Comparison of ENCODE assay signal across 1 cellular context in genomic region chr1:225855503-225856285, GRCh38.
TF ChIP-seq lines count a peak whose summit lies in the region.

No MANE protein-coding gene starts in this region.

TF ChIP-seq in GM23338, 12 proteins besides CTCF, POLR2A, EP300 and RAD21 (continued from another document):
- no peak for TF ChIP-seq REST (IDR thresholded peaks at IDR 0.05; ENCODE audit: unreplicated experiment)
- no peak for TF ChIP-seq STAT1 (IDR thresholded peaks at IDR 0.05; ENCODE audit: unreplicated experiment)
- no peak for TF ChIP-seq CREB1 (CRISPR knock-in tag; IDR thresholded peaks at IDR 0.05; ENCODE audit: low read depth)
- TF ChIP-seq, protein P1, sequence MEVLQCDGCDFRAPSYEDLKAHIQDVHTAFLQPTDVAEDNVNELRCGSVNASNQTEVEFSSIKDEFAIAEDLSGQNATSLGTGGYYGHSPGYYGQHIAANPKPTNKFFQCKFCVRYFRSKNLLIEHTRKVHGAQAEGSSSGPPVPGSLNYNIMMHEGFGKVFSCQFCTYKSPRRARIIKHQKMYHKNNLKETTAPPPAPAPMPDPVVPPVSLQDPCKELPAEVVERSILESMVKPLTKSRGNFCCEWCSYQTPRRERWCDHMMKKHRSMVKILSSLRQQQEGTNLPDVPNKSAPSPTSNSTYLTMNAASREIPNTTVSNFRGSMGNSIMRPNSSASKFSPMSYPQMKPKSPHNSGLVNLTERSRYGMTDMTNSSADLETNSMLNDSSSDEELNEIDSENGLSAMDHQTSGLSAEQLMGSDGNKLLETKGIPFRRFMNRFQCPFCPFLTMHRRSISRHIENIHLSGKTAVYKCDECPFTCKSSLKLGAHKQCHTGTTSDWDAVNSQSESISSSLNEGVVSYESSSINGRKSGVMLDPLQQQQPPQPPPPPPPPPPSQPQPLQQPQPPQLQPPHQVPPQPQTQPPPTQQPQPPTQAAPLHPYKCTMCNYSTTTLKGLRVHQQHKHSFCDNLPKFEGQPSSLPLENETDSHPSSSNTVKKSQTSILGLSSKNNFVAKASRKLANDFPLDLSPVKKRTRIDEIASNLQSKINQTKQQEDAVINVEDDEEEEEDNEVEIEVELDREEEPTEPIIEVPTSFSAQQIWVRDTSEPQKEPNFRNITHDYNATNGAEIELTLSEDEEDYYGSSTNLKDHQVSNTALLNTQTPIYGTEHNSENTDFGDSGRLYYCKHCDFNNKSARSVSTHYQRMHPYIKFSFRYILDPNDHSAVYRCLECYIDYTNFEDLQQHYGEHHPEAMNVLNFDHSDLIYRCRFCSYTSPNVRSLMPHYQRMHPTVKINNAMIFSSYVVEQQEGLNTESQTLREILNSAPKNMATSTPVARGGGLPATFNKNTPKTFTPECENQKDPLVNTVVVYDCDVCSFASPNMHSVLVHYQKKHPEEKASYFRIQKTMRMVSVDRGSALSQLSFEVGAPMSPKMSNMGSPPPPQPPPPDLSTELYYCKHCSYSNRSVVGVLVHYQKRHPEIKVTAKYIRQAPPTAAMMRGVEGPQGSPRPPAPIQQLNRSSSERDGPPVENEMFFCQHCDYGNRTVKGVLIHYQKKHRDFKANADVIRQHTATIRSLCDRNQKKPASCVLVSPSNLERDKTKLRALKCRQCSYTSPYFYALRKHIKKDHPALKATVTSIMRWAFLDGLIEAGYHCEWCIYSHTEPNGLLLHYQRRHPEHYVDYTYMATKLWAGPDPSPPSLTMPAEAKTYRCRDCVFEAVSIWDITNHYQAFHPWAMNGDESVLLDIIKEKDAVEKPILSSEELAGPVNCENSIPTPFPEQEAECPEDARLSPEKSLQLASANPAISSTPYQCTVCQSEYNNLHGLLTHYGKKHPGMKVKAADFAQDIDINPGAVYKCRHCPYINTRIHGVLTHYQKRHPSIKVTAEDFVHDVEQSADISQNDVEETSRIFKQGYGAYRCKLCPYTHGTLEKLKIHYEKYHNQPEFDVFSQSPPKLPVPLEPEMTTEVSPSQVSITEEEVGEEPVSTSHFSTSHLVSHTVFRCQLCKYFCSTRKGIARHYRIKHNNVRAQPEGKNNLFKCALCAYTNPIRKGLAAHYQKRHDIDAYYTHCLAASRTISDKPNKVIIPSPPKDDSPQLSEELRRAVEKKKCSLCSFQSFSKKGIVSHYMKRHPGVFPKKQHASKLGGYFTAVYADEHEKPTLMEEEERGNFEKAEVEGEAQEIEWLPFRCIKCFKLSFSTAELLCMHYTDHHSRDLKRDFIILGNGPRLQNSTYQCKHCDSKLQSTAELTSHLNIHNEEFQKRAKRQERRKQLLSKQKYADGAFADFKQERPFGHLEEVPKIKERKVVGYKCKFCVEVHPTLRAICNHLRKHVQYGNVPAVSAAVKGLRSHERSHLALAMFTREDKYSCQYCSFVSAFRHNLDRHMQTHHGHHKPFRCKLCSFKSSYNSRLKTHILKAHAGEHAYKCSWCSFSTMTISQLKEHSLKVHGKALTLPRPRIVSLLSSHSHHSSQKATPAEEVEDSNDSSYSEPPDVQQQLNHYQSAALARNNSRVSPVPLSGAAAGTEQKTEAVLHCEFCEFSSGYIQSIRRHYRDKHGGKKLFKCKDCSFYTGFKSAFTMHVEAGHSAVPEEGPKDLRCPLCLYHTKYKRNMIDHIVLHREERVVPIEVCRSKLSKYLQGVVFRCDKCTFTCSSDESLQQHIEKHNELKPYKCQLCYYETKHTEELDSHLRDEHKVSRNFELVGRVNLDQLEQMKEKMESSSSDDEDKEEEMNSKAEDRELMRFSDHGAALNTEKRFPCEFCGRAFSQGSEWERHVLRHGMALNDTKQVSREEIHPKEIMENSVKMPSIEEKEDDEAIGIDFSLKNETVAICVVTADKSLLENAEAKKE (CRISPR knock-in tag; IDR thresholded peaks at IDR 0.05): no peak
- no peak for TF ChIP-seq EZH2 (IDR thresholded peaks at IDR 0.05; ENCODE audit: low read depth, unreplicated experiment)
